In the genomic region with DNA sequence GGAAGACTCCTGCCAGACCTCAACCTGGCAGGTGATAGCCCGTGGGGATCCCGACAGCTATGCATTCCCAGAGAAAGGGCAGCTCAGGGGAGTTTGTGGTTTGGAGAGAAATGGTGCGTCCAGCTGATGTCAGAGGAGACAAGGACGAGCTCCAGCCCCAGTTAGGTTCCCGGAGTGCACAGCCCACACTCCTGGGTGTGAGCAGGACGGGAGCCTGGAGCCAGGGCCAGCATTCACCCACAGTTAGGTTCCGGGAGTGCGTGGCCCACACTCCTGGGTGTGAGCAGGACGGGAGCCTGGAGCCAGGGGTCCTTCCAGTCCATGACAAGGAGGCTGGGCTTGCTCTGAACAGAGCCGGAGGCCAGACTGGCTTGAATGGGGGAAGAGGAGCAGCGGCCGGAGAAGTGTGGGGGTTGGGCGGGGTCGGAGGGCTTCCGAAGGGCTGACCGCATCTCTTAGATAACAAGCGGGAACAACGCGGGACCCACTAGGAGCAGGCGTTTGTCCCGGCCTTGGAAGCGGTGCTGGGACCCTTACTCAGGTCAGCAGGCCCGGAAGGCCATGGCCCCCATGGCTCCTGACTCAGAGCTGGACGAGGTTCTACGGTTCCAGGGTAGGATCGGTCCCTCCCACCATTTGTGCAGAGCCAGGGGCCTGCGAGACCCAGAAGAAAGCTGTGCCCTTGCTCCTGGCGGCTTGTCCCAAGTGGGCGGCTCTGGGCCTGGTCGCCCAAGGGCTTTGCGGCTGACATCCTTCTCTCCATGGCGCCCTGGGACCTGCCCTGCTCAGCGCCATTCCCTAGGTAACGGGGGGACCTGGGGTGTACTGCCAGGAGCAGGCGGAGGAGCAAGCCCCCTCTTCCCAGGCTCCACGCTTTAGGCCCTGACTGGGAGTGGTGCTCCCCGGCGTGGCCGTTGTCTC, we compare ENCODE assay signal across 25 cellular contexts.
"Had no signal": no experiment of that assay in that cellular context is flagged by ENCODE, and none has a peak within 500 bp of the region (broad histone marks: within the 10 kb centered on the region; RNA-seq: fewer than 3 reads in every experiment).

No MANE protein-coding gene starts in this region.

- H3K4me1 ChIP-seq: gastroesophageal sphincter, heart left ventricle, lower lobe of right lung, pancreas, SJCRH30, testis had no signal

- H3K36me3 Mint-ChIP-seq: brain; naive thymus-derived CD4-positive, alpha-beta T cell; stimulated activated naive B cell treated with anti-CD40 and anti-IgM and Interleukin-4, amounts not matched to agents 10 μg/mL and 1 μg/mL and 100 μg/mL, for 72 hours; T-cell; type B pancreatic cell had no signal

- H3K9me3 Mint-ChIP-seq: activated naive CD8-positive, alpha-beta T cell treated with anti-CD3 and anti-CD28 coated beads, Interleukin-2, amount 50 U/mL, for 24 hours; T-cell; type B pancreatic cell had no signal

- H3K36me3 ChIP-seq: gastroesophageal sphincter, heart left ventricle, lower lobe of right lung, pancreas, SJCRH30, WERI-Rb-1 had no signal

- H3K27ac Mint-ChIP-seq: activated naive CD8-positive, alpha-beta T cell treated with anti-CD3 and anti-CD28 coated beads, Interleukin-2, amount 50 U/mL, for 24 hours; brain; stimulated activated naive B cell treated with anti-CD40 and anti-IgM and Interleukin-4, amounts not matched to agents 10 μg/mL and 1 μg/mL and 100 μg/mL, for 72 hours; T-cell; type B pancreatic cell had no signal

- H3K4me3 ChIP-seq: dorsolateral prefrontal cortex, gastroesophageal sphincter, heart left ventricle, lower lobe of right lung, pancreas, SJCRH30, smooth muscle cell had no signal

- H3K9me3 ChIP-seq: pancreas, SJCRH30, testis had no signal

- H3K4me3 Mint-ChIP-seq: activated naive CD8-positive, alpha-beta T cell treated with anti-CD3 and anti-CD28 coated beads, Interleukin-2, amount 50 U/mL, for 24 hours; brain; naive thymus-derived CD4-positive, alpha-beta T cell; stimulated activated naive B cell treated with anti-CD40 and anti-IgM and Interleukin-4, amounts not matched to agents 10 μg/mL and 1 μg/mL and 100 μg/mL, for 72 hours; T-cell; type B pancreatic cell had no signal

- ATAC-seq: activated naive CD8-positive, alpha-beta T cell treated with anti-CD3 and anti-CD28 coated beads, Interleukin-2, amount 50 U/mL, for 24 hours; gastroesophageal sphincter; left cardiac atrium; lower lobe of right lung; naive thymus-derived CD4-positive, alpha-beta T cell; pancreas; sciatic nerve; stimulated activated naive B cell treated with anti-CD40 and anti-IgM and Interleukin-4, amounts not matched to agents 10 μg/mL and 1 μg/mL and 100 μg/mL, for 72 hours; T-cell had no signal

- H3K27me3 ChIP-seq: dorsolateral prefrontal cortex, pancreas, testis had no signal

- H3K4me1 Mint-ChIP-seq: activated naive CD8-positive, alpha-beta T cell treated with anti-CD3 and anti-CD28 coated beads, Interleukin-2, amount 50 U/mL, for 24 hours; brain; naive thymus-derived CD4-positive, alpha-beta T cell; stimulated activated naive B cell treated with anti-CD40 and anti-IgM and Interleukin-4, amounts not matched to agents 10 μg/mL and 1 μg/mL and 100 μg/mL, for 72 hours; T-cell had no signal

- H3K27ac ChIP-seq: dorsolateral prefrontal cortex, gastroesophageal sphincter, heart left ventricle, lower lobe of right lung, pancreas, SJCRH30, testis, WERI-Rb-1 had no signal

- DNase-seq: activated CD4-positive, alpha-beta T cell treated with anti-CD3 and anti-CD28 coated beads, Interleukin-2, amount 50 U/mL, for 1 hour; activated CD4-positive, CD25-positive, alpha-beta regulatory T cell treated with anti-CD3 and anti-CD28 coated beads, Interleukin-2, amount 50 U/mL, for 72 hours; activated gamma-delta T cell; activated naive CD4-positive, alpha-beta T cell treated with anti-CD3 and anti-CD28 coated beads, Interleukin-2, amount 50 U/mL, for 16 hours; activated naive CD8-positive, alpha-beta T cell treated with anti-CD3 and anti-CD28 coated beads, Interleukin-2, amount 50 U/mL, for 24 hours; activated T-cell treated with anti-CD3 and anti-CD28 coated beads for 4 hours; caudate nucleus; dorsolateral prefrontal cortex; heart left ventricle; left cardiac atrium; lower lobe of right lung; naive thymus-derived CD4-positive, alpha-beta T cell; pancreas; SJCRH30; stimulated activated CD4-positive, alpha-beta T cell treated with anti-CD3 and anti-CD28 coated beads, Interleukin-2, amount 100 ng/mL, for 48 hours; stimulated activated CD8-positive, alpha-beta memory T cell treated with anti-CD3 and anti-CD28 coated beads, Interleukin-4, amount 100 ng/mL, for 48 hours; stimulated activated naive B cell treated with anti-CD40 and anti-IgM and Interleukin-4, amounts not matched to agents 10 μg/mL and 1 μg/mL and 100 μg/mL, for 72 hours; T-cell; testis; WERI-Rb-1 had no signal
